6 cellular contexts compared by ENCODE assay signal in the genomic region with DNA sequence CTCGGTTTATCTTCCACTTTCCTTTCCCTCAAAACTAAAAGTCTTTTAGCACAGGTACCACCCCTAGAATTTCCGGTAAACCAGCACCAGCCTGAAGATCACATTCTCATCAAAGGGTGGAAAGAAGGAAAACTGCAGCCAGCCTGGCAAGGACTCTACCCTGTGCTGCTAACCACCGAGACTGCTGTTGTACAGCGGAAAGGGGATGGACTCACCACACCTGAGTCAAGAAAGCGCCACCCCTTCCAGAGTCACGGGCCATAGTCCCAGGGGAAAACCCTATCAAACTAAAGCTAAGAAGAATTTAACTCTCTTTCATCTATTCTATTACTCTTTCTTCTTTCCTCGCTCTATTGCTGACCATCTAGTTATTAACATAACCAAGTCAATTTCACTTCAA. TPM values are rescaled to one million over a fixed set of nuclear protein-coding genes. Genes with fewer than 3 reads are reported as not detected.
"Had no signal": no experiment of that assay in that cellular context is flagged by ENCODE, and none has a peak within 500 bp of the region (broad histone marks: within the 10 kb centered on the region; RNA-seq: fewer than 3 reads in every experiment).

No MANE protein-coding gene starts in this region.

RNA-seq across cellular contexts. Expression of a gene that starts 3.1 kb away (rescaled TPM):
- total RNA-seq: GM23338, H1, H9, HepG2 had no signal
- polyA plus RNA-seq: GM23338, H1, HepG2, IgD-negative memory B cell had no signal

RNA-seq across cellular contexts. Expression of a gene that starts 24.6 kb away (rescaled TPM):
- total RNA-seq: GM23338, H1, H9, HepG2, HT1080 had no signal
- polyA plus RNA-seq: GM23338, H1, HepG2, IgD-negative memory B cell had no signal

RNA-seq across cellular contexts. Expression of a gene that starts 38.6 kb away (rescaled TPM):
- total RNA-seq: GM23338, H1, H9, HepG2, HT1080 had no signal
- polyA plus RNA-seq: GM23338, H1, HepG2, IgD-negative memory B cell had no signal
